Comparison of ENCODE assay signal across 23 cellular contexts in genomic region chr10:114408968-114409444, GRCh38. TPM values are rescaled to one million over a fixed set of nuclear protein-coding genes. Genes with fewer than 3 reads are reported as not detected.
A peak's percentile ranks its signal among the peaks of the same experiment; 100 is the strongest.
DNase-seq lines count a peak whose midpoint lies in the region; ATAC-seq, FAIRE-seq and TF ChIP-seq lines count a peak whose summit lies in the region.
"Had no signal": no experiment of that assay in that cellular context is flagged by ENCODE, and none has a peak within 500 bp of the region (broad histone marks: within the 10 kb centered on the region; RNA-seq: fewer than 3 reads in every experiment).

No MANE protein-coding gene starts in this region.

- no peaks in the 10 kb centered on the region for H3K9me1 ChIP-seq in keratinocyte (ENCODE audit: control insufficient read depth, extremely low read depth, insufficient read depth, low read length)

- H4K20me1 ChIP-seq in keratinocyte (ENCODE audit: control insufficient read depth, extremely low read depth, insufficient read depth, low read length) (no peaks in the 10 kb centered on the region), osteoblast (ENCODE audit: insufficient read depth, low read length) (no peaks in the 10 kb centered on the region)

- FAIRE-seq in A549 (lab: Jason Lieb, UNC): no peak
- peak; percentile 81 for FAIRE-seq in keratinocyte (lab: Jason Lieb, UNC)
- FAIRE-seq: TTC549 had no signal

- H3K4me2 ChIP-seq in A549 (no peak overlapping the region), keratinocyte (ENCODE audit: control insufficient read depth, extremely low read depth, insufficient read depth, low read depth, low read length) (peak overlapping the region; percentile 4), osteoblast (ENCODE audit: insufficient read depth, low read length) (no peak overlapping the region)

- H3K9ac ChIP-seq in keratinocyte (ENCODE audit: control insufficient read depth, extremely low read depth, insufficient read depth, low read length): no peak overlapping the region

- H3K27ac ChIP-seq in A549: 0 out of 6 replicates have a peak overlapping the region, but pooled peaks of 1 of the 2 experiments have one; percentile 42
- no peak overlapping the region for H3K27ac ChIP-seq in keratinocyte (ENCODE audit: control insufficient read depth, insufficient read depth, low read length)
- H3K27ac ChIP-seq in osteoblast (ENCODE audit: low read depth, low read length): no peak overlapping the region
- H3K27ac ChIP-seq: ascending aorta, prostate gland, upper lobe of left lung had no signal

- no peak overlapping the region for H3K27ac Mint-ChIP-seq in T-cell
- H3K27ac Mint-ChIP-seq: activated CD4-positive, alpha-beta memory T cell treated with anti-CD3 and anti-CD28 coated beads for 36 hours; activated naive CD8-positive, alpha-beta T cell; B cell had no signal

- H3K36me3 ChIP-seq in keratinocyte (ENCODE audit: control insufficient read depth in 2 of 2, extremely low read depth in 1 of 2, insufficient read depth in 2 of 2, low read length in 2 of 2) (no peaks in the 10 kb centered on the region), osteoblast (ENCODE audit: insufficient read depth, low read length) (no peaks in the 10 kb centered on the region)
- H3K36me3 ChIP-seq: ascending aorta, prostate gland, upper lobe of left lung had no signal

- 51% methylated on average over 5 of the region's 5 CpGs for WGBS in A549 (ENCODE audit: missing lambda C conversion rate)

- peaks cover 2 to 8% (median 5%) of the 10 kb centered on the region in 3 donors for H3K4me1 Mint-ChIP-seq in T-cell
- H3K4me1 Mint-ChIP-seq: central memory CD8-positive, alpha-beta T cell had no signal

- H3K27me3 Mint-ChIP-seq in T-cell: peaks cover 34 to 37% of the 10 kb centered on the region in 2 donors

- no peak overlapping the region for H3K4me3 Mint-ChIP-seq in T-cell
- H3K4me3 Mint-ChIP-seq: activated CD4-positive, alpha-beta memory T cell treated with anti-CD3 and anti-CD28 coated beads for 36 hours; activated naive CD8-positive, alpha-beta T cell; B cell; central memory CD8-positive, alpha-beta T cell had no signal

- H3K4me3 ChIP-seq in A549 (no peak overlapping the region), keratinocyte (ENCODE audit: control insufficient read depth in 2 of 3, extremely low read depth in 1 of 3, insufficient read depth in 2 of 3, low read depth in 1 of 3, low read length in 3 of 3) (no peak overlapping the region), osteoblast (ENCODE audit: insufficient read depth, low read length) (no peak overlapping the region)
- H3K4me3 ChIP-seq: ascending aorta, lung, prostate gland, upper lobe of left lung had no signal

- CTCF ChIA-PET in A549 (lab: Yijun Ruan, JAX) (interaction anchor here (1.0 to 1.7 kb wide), 5 partner anchors 26 to 105 kb away, joined by 3 to 15 read pairs (median 5); no protein-coding TSS in a partner anchor), T-cell (lab: Charles Lee) (no interaction called here)

- ATAC-seq in A549: no peak
- ATAC-seq in T-cell (replicated peaks in 1 of 4): no peak
- no peak for ATAC-seq in GM19023 (IDR thresholded peaks at IDR 0.05; ENCODE audit: unreplicated experiment)
- ATAC-seq: activated CD4-positive, CD25-positive, alpha-beta regulatory T cell treated with anti-CD3 and anti-CD28 coated beads, Interleukin-2, amount 50 U/mL, for 24 hours had no signal

- no peaks in the 10 kb centered on the region for H3K9me3 Mint-ChIP-seq in T-cell
- H3K9me3 Mint-ChIP-seq: activated CD4-positive, alpha-beta memory T cell treated with anti-CD3 and anti-CD28 coated beads for 36 hours; central memory CD8-positive, alpha-beta T cell had no signal

- H3K9me3 ChIP-seq in A549: no peaks in the 10 kb centered on the region
- no peaks in the 10 kb centered on the region for H3K9me3 ChIP-seq in keratinocyte (ENCODE audit: control insufficient read depth, low read depth, low read length)
- no peaks in the 10 kb centered on the region for H3K9me3 ChIP-seq in osteoblast (ENCODE audit: low read depth, low read length)
- H3K9me3 ChIP-seq: ascending aorta, prostate gland, upper lobe of left lung had no signal

- no peak for TF ChIP-seq POLR2A in A549 (IDR thresholded peaks at IDR 0.05; ENCODE audit: low read length)

- TF ChIP-seq RAD21 in A549 (conservative IDR thresholded peaks at IDR 0.05 in 1 of 2, IDR thresholded peaks at IDR 0.05 in 1 of 2): no peak

- dilution Hi-C loops in keratinocyte (cut with MboI; ENCODE audit: extremely low pct_ligation_motif_present, low sequenced_read_pairs): no loop called here

- H3K4me1 ChIP-seq in A549 (peaks cover 35% of the 10 kb centered on the region), keratinocyte (ENCODE audit: control insufficient read depth, extremely low read depth, insufficient read depth, low read length) (peaks cover 37% of the 10 kb centered on the region), osteoblast (ENCODE audit: insufficient read depth, low read length) (no peaks in the 10 kb centered on the region)
- H3K4me1 ChIP-seq: prostate gland had no signal

- TF ChIP-seq CTCF in A549 (IDR thresholded peaks at IDR 0.05): no peak
- TF ChIP-seq CTCF in keratinocyte (optimal IDR thresholded peaks at IDR 0.05 in 1 of 3, IDR thresholded peaks at IDR 0.05 in 1 of 3, conservative IDR thresholded peaks at IDR 0.05 in 1 of 3; ENCODE audit: extremely low read depth in 1 of 3, insufficient read depth in 2 of 3, low read length in 3 of 3): no peak
- no peak for TF ChIP-seq CTCF in osteoblast (IDR thresholded peaks at IDR 0.05; ENCODE audit: extremely low read depth, low read depth, low read length)

- no peaks in the 10 kb centered on the region for H3K36me3 Mint-ChIP-seq in T-cell
- H3K36me3 Mint-ChIP-seq: activated CD4-positive, alpha-beta memory T cell treated with anti-CD3 and anti-CD28 coated beads for 36 hours; activated naive CD8-positive, alpha-beta T cell had no signal

- DNase-seq in A549 (ENCODE audit: low read depth in 1 of 2, low spot score in 1 of 2) (no peak), Kasumi-1 (lab: John Stamatoyannopoulos, UW) (peak; percentile 14 to 15), RPMI7951 (ENCODE audit: low read depth) (peak; percentile 14), keratinocyte (ENCODE audit: low read depth, low spot score) (no peak), osteoblast (ENCODE audit: insufficient read length, low spot score, missing footprints) (no peak), T-cell (no peak), SW 1271 (lab: John Stamatoyannopoulos, UW) (no peak)
- DNase-seq: activated CD4-positive, alpha-beta memory T cell treated with anti-CD3 and anti-CD28 coated beads for 36 hours; DMS79 treated with DMSO at 0.1 percent for 48 hours; H7; kidney glomerular epithelial cell; NCI-H524; stimulated activated CD8-positive, alpha-beta memory T cell treated with anti-CD3 and anti-CD28 coated beads, Interleukin-4, amount 100 ng/mL, for 48 hours; upper lobe of left lung had no signal

- H3K27me3 ChIP-seq in keratinocyte (ENCODE audit: control insufficient read depth, extremely low read depth, insufficient read depth, low read length): no peaks in the 10 kb centered on the region
- peaks cover 14% of the 10 kb centered on the region for H3K27me3 ChIP-seq in osteoblast (ENCODE audit: insufficient read depth, low read length)
- H3K27me3 ChIP-seq: ascending aorta had no signal

- no peak for TF ChIP-seq EP300 in A549 (IDR thresholded peaks at IDR 0.05)

- no peak overlapping the region for H2AFZ ChIP-seq in keratinocyte (ENCODE audit: control insufficient read depth, low read length)
- no peak overlapping the region for H2AFZ ChIP-seq in osteoblast (ENCODE audit: low read length)

- H3K79me2 ChIP-seq in keratinocyte (ENCODE audit: control insufficient read depth, insufficient read depth, low read length): peaks cover 3% of the 10 kb centered on the region
- no peaks in the 10 kb centered on the region for H3K79me2 ChIP-seq in osteoblast (ENCODE audit: insufficient read depth, low read length)

- POLR2A ChIA-PET in A549 (lab: Yijun Ruan, JAX): no interaction called here
- POLR2A ChIA-PET in T-cell (lab: Charles Lee): interaction anchor here in 1 of 2 donors (0.6 kb wide), 1 partner anchor 1225 kb away, joined by 3 read pairs; no protein-coding TSS in a partner anchor

TF ChIP-seq in A549, 52 proteins besides CTCF, POLR2A, EP300 and RAD21:
- TF ChIP-seq HEYL (CRISPR knock-in tag; IDR thresholded peaks at IDR 0.05) (no peak), FOSL2 (IDR thresholded peaks at IDR 0.05) (no peak), FOSL2 (CRISPR knock-in tag; IDR thresholded peaks at IDR 0.05) (peak; percentile 45; the same call in 1 of the 2 replicates)

RNA-seq across cellular contexts. Expression of gene AFAP1L2, which starts 4.7 kb away (rescaled TPM):
- 17.6 and 19.6 TPM in 2 replicates for polyA plus RNA-seq in A549 (2011; rRNA removed)
- 23.2 and 26.7 TPM in 2 replicates for polyA plus RNA-seq in A549 (2012; cell fraction: cytosol; rRNA removed)
- 44.4 and 49.3 TPM in 2 replicates for polyA plus RNA-seq in A549 (2012; cell fraction: nucleus; rRNA removed)
- polyA plus RNA-seq in A549 (2017; fragmentation: RNase III; extraction: RNeasy Plus Mini Kit Qiagen cat#74134 plus additional on column Dnase treatment): 26.6 to 35.0 TPM (median 27.3 TPM) in 3 replicates
- polyA minus RNA-seq in A549 (2011; rRNA and poly(A)+ RNA removed): 27.3 and 28.7 TPM in 2 replicates
- 1.7 and 2.0 TPM in 2 replicates for total RNA-seq in RPMI7951 (2014; rRNA removed; shearing (Covaris generic))
- polyA plus RNA-seq in keratinocyte: 36.8 to 52.5 TPM (median 40.4 TPM) in 3 replicates
- 20.8 TPM for polyA plus RNA-seq in keratinocyte (2011; ENCODE audit: low read depth)
- polyA plus RNA-seq in keratinocyte (2011; cell fraction: cytosol; rRNA removed): 29.7 and 35.5 TPM in 2 replicates
- polyA plus RNA-seq in keratinocyte (2011; cell fraction: nucleus; rRNA removed): 69.0 and 69.2 TPM in 2 replicates
- 13.0 and 44.6 TPM in 2 replicates for polyA plus RNA-seq in keratinocyte (2012; ENCODE audit: low replicate concordance)
- 49.9 to 74.0 TPM (median 61.2 TPM) in 3 replicates for polyA minus RNA-seq in keratinocyte
- 44.5 TPM for polyA minus RNA-seq in keratinocyte (2011; cell fraction: cytosol; rRNA and poly(A)+ RNA removed)
- 47.1 and 58.1 TPM in 2 replicates for polyA minus RNA-seq in keratinocyte (2011; cell fraction: nucleus; rRNA and poly(A)+ RNA removed)
- 0.36 TPM in 1 of 2 replicates, not detected in the other for total RNA-seq in osteoblast
- total RNA-seq in T-cell: 1 to 10 TPM; 1.0 to 3.8 (median 2.1) TPM

Comparison
In these comparisons a context has a peak if more than half of its experiments do, and no peak if none do; other contexts are left out.
1. DNase-seq: peak in Kasumi-1 (2 of 2) and RPMI7951 (single experiment); none in A549 (0 of 2), keratinocyte (single experiment), osteoblast (single experiment), T-cell (0 of 34) and SW 1271 (0 of 2).